ENCODE assay signal across 35 cellular contexts in genomic region chr10:28520346-28520745, GRCh38.
"Had no signal": no experiment of that assay in that cellular context is flagged by ENCODE, and none has a peak within 500 bp of the region (broad histone marks: within the 10 kb centered on the region; RNA-seq: fewer than 3 reads in every experiment).

No MANE protein-coding gene starts in this region.

- H3K9me3 ChIP-seq: adrenal gland had no signal

- FAIRE-seq: bronchial epithelial cell had no signal

- H3K27me3 Mint-ChIP-seq: activated CD8-positive, alpha-beta T cell treated with anti-CD3 and anti-CD28 coated beads for 36 hours; activated naive CD4-positive, alpha-beta T cell treated with anti-CD3 and anti-CD28 coated beads, Interleukin-2, amount 50 U/mL, for 24 hours; activated naive CD8-positive, alpha-beta T cell treated with anti-CD3 and anti-CD28 coated beads for 36 hours; activated naive CD8-positive, alpha-beta T cell treated with anti-CD3 and anti-CD28 coated beads, Interleukin-2, amount 50 U/mL, for 24 hours; central memory CD8-positive, alpha-beta T cell; dendritic cell treated with granulocyte-macrophage colony-stimulating factor and Interleukin-4, amounts not matched to agents 40 ng/mL and 50 ng/mL, for 4 days had no signal

- DNase-seq: activated CD4-positive, alpha-beta T cell treated with anti-CD3 and anti-CD28 coated beads for 1 hour; activated CD4-positive, alpha-beta T cell treated with anti-CD3 and anti-CD28 coated beads for 4 hours; activated CD4-positive, alpha-beta T cell treated with anti-CD3 and anti-CD28 coated beads, Interleukin-2, amount 50 U/mL, for 1 hour; activated CD4-positive, alpha-beta T cell treated with anti-CD3 and anti-CD28 coated beads, Interleukin-2, amount 50 U/mL, for 48 hours; activated CD8-positive, alpha-beta memory T cell treated with anti-CD3 and anti-CD28 coated beads, Interleukin-2, amount 10 ng/mL, durations not matched to agents 7 days and 5 days; activated CD8-positive, alpha-beta memory T cell treated with anti-CD3 and anti-CD28 coated beads, Interleukin-2, amount 50 U/mL, for 4 hours; activated CD8-positive, alpha-beta T cell treated with anti-CD3 and anti-CD28 coated beads for 36 hours; activated effector memory CD4-positive, alpha-beta T cell treated with anti-CD3 and anti-CD28 coated beads, Interleukin-2, amount 50 U/mL, for 16 hours; activated naive CD4-positive, alpha-beta T cell treated with anti-CD3 and anti-CD28 coated beads for 36 hours; activated naive CD8-positive, alpha-beta T cell treated with anti-CD3 and anti-CD28 coated beads for 36 hours; activated naive CD8-positive, alpha-beta T cell treated with anti-CD3 and anti-CD28 coated beads, Interleukin-2, amount 50 U/mL, for 24 hours; activated T-cell treated with anti-CD3 and anti-CD28 coated beads, Interleukin-2, amount 50 U/mL, for 1 hour; activated T-cell treated with anti-CD3 and anti-CD28 coated beads, Interleukin-2, amount 50 U/mL, for 48 hours; adrenal gland; dorsolateral prefrontal cortex; effector memory CD4-positive, alpha-beta T cell; endodermal cell; erythroblast; gastrocnemius medialis; glutamatergic neuron; heart left ventricle; T-helper 2 cell had no signal

- ATAC-seq: activated CD8-positive, alpha-beta memory T cell treated with anti-CD3 and anti-CD28 coated beads, Interleukin-2, amount 10 ng/mL, durations not matched to agents 7 days and 5 days; activated CD8-positive, alpha-beta T cell treated with anti-CD3 and anti-CD28 coated beads for 36 hours; activated naive CD8-positive, alpha-beta T cell treated with anti-CD3 and anti-CD28 coated beads, Interleukin-2, amount 50 U/mL, for 24 hours; gastrocnemius medialis; heart left ventricle; WTC11 had no signal

- H3K4me1 Mint-ChIP-seq: activated CD8-positive, alpha-beta memory T cell treated with anti-CD3 and anti-CD28 coated beads, Interleukin-2, amount 10 ng/mL, durations not matched to agents 7 days and 5 days; activated naive CD4-positive, alpha-beta T cell treated with anti-CD3 and anti-CD28 coated beads, Interleukin-2, amount 50 U/mL, for 24 hours; activated naive CD8-positive, alpha-beta T cell treated with anti-CD3 and anti-CD28 coated beads for 36 hours; activated naive CD8-positive, alpha-beta T cell treated with anti-CD3 and anti-CD28 coated beads, Interleukin-2, amount 50 U/mL, for 24 hours; central memory CD8-positive, alpha-beta T cell had no signal

- H3K4me3 ChIP-seq: adrenal gland, ascending aorta, coronary artery, dorsolateral prefrontal cortex, esophagus muscularis mucosa, gastrocnemius medialis, heart left ventricle had no signal

- H3K27ac ChIP-seq: adrenal gland, ascending aorta, brain microvascular endothelial cell, coronary artery, dorsolateral prefrontal cortex, esophagus muscularis mucosa, foreskin keratinocyte, gastrocnemius medialis, heart left ventricle, VCaP had no signal

- H3K27me3 ChIP-seq: adrenal gland, ascending aorta, brain microvascular endothelial cell, dorsolateral prefrontal cortex, esophagus muscularis mucosa, foreskin keratinocyte, gastrocnemius medialis, heart left ventricle had no signal

- H3K4me3 Mint-ChIP-seq: activated CD8-positive, alpha-beta memory T cell treated with anti-CD3 and anti-CD28 coated beads, Interleukin-2, amount 10 ng/mL, durations not matched to agents 7 days and 5 days; activated CD8-positive, alpha-beta T cell treated with anti-CD3 and anti-CD28 coated beads for 36 hours; activated naive CD4-positive, alpha-beta T cell treated with anti-CD3 and anti-CD28 coated beads for 36 hours; activated naive CD4-positive, alpha-beta T cell treated with anti-CD3 and anti-CD28 coated beads, Interleukin-2, amount 50 U/mL, for 24 hours; activated naive CD8-positive, alpha-beta T cell treated with anti-CD3 and anti-CD28 coated beads for 36 hours; activated naive CD8-positive, alpha-beta T cell treated with anti-CD3 and anti-CD28 coated beads, Interleukin-2, amount 50 U/mL, for 24 hours; activated T-helper 1 cell treated with anti-CD3 and anti-CD28 coated beads, Interleukin-12 subunit alpha, Interleukin-12 subunit beta, Interleukin-2, Interleukin-4 antibody, amounts not matched to agents 30 ng/mL and 10 ng/mL and 1 ng/mL, durations not matched to agents 14 hours and 24 hours and 36 hours; central memory CD8-positive, alpha-beta T cell; dendritic cell treated with granulocyte-macrophage colony-stimulating factor and Interleukin-4, amounts not matched to agents 40 ng/mL and 50 ng/mL, for 4 days; endodermal cell; WTC11 had no signal

- H3K4me1 ChIP-seq: adrenal gland, ascending aorta, esophagus muscularis mucosa, foreskin keratinocyte, gastrocnemius medialis, heart left ventricle had no signal

- H3K27ac Mint-ChIP-seq: activated CD8-positive, alpha-beta memory T cell treated with anti-CD3 and anti-CD28 coated beads, Interleukin-2, amount 10 ng/mL, durations not matched to agents 7 days and 5 days; activated CD8-positive, alpha-beta T cell treated with anti-CD3 and anti-CD28 coated beads for 36 hours; activated naive CD4-positive, alpha-beta T cell treated with anti-CD3 and anti-CD28 coated beads for 36 hours; activated naive CD4-positive, alpha-beta T cell treated with anti-CD3 and anti-CD28 coated beads, Interleukin-2, amount 50 U/mL, for 24 hours; activated naive CD8-positive, alpha-beta T cell treated with anti-CD3 and anti-CD28 coated beads for 36 hours; activated naive CD8-positive, alpha-beta T cell treated with anti-CD3 and anti-CD28 coated beads, Interleukin-2, amount 50 U/mL, for 24 hours; activated T-helper 1 cell treated with anti-CD3 and anti-CD28 coated beads, Interleukin-12 subunit alpha, Interleukin-12 subunit beta, Interleukin-2, Interleukin-4 antibody, amounts not matched to agents 30 ng/mL and 10 ng/mL and 1 ng/mL, durations not matched to agents 14 hours and 24 hours and 36 hours; activated T-helper 2 cell treated with anti-CD3 and anti-CD28 coated beads, Interferon-gamma antibody, Interleukin-2, Interleukin-4, amounts not matched to agents 10 μg/mL and 5 μg/mL and 100 μg/mL, durations not matched to agents 14 hours and 24 hours and 36 hours; dendritic cell treated with granulocyte-macrophage colony-stimulating factor and Interleukin-4, amounts not matched to agents 40 ng/mL and 50 ng/mL, for 4 days; endodermal cell; WTC11 had no signal
